1 cellular context compared by ENCODE assay signal in genomic region chr7:73556208-73557107, GRCh38.
TF ChIP-seq lines count a peak whose summit lies in the region.

No MANE protein-coding gene starts in this region.

TF ChIP-seq in HepG2, 621 proteins besides CTCF, POLR2A, EP300 and RAD21 (continued from another document and continues in another):
- no peak for TF ChIP-seq DZIP1 (CRISPR knock-in tag; IDR thresholded peaks at IDR 0.05)
- TF ChIP-seq ZFX (CRISPR knock-in tag; IDR thresholded peaks at IDR 0.05; ENCODE audit: low read depth), result no peak; the same call in 1 of the 2 replicates
- no peak for TF ChIP-seq SETDB1 (CRISPR knock-in tag; IDR thresholded peaks at IDR 0.05; ENCODE audit: borderline replicate concordance)
- TF ChIP-seq HDAC1 (CRISPR knock-in tag; IDR thresholded peaks at IDR 0.05), result 0 out of 2 replicates have a peak, but pooled peaks have one; percentile 50
- no peak for TF ChIP-seq ATM (IDR thresholded peaks at IDR 0.05; ENCODE audit: borderline replicate concordance)
- no peak for TF ChIP-seq TP53 (CRISPR knock-in tag; conservative IDR thresholded peaks at IDR 0.05)
- TF ChIP-seq NR3C1 (CRISPR knock-in tag; IDR thresholded peaks at IDR 0.05), result no peak
- no peak for TF ChIP-seq ZMYM4 (CRISPR knock-in tag; IDR thresholded peaks at IDR 0.05)
- peak; percentile 24; the same call in 1 of the 2 replicates for TF ChIP-seq ZNF772 (CRISPR knock-in tag; IDR thresholded peaks at IDR 0.05)
- TF ChIP-seq ZMAT3 (CRISPR knock-in tag; conservative IDR thresholded peaks at IDR 0.05), result 0 out of 2 replicates have a peak, but pooled peaks have one; percentile 16
- peak; percentile 48; the same call in 1 of the 2 replicates for TF ChIP-seq ZNF670 (CRISPR knock-in tag; IDR thresholded peaks at IDR 0.05; ENCODE audit: borderline replicate concordance)
- no peak for TF ChIP-seq ZNF275 (CRISPR knock-in tag; IDR thresholded peaks at IDR 0.05; ENCODE audit: borderline replicate concordance)
- TF ChIP-seq FOXM1 (CRISPR knock-in tag; IDR thresholded peaks at IDR 0.05), result no peak
- no peak for TF ChIP-seq RFXANK (CRISPR knock-in tag; IDR thresholded peaks at IDR 0.05)
- no peak for TF ChIP-seq IRF9 (CRISPR knock-in tag; IDR thresholded peaks at IDR 0.05; ENCODE audit: borderline replicate concordance)
- no peak for TF ChIP-seq ZNF605 (CRISPR knock-in tag; IDR thresholded peaks at IDR 0.05)
- TF ChIP-seq IKZF1 (IDR thresholded peaks at IDR 0.05), result no peak
- no peak for TF ChIP-seq NFAT5 (CRISPR knock-in tag; IDR thresholded peaks at IDR 0.05)
- TF ChIP-seq POLR2AphosphoS5 (IDR thresholded peaks at IDR 0.05; ENCODE audit: low read depth, low read length), result no peak
- no peak for TF ChIP-seq ZSCAN31 (CRISPR knock-in tag; IDR thresholded peaks at IDR 0.05; ENCODE audit: low read depth)
- peak; percentile 86; the same call in 1 of the 2 replicates for TF ChIP-seq HIVEP1 (CRISPR knock-in tag; IDR thresholded peaks at IDR 0.05)
- peak; percentile 32 for TF ChIP-seq XRCC5 (optimal IDR thresholded peaks at IDR 0.05; ENCODE audit: low read length)
- TF ChIP-seq ZNF253 (CRISPR knock-in tag; IDR thresholded peaks at IDR 0.05; ENCODE audit: borderline replicate concordance), result no peak
- TF ChIP-seq ZNF839 (CRISPR knock-in tag; IDR thresholded peaks at IDR 0.05; ENCODE audit: borderline replicate concordance), result no peak
- TF ChIP-seq ZBTB42 (CRISPR knock-in tag; IDR thresholded peaks at IDR 0.05), result 0 out of 2 replicates have a peak, but pooled peaks have one; percentile 15
- 0 out of 2 replicates have a peak, but pooled peaks have one; percentile 2 for TF ChIP-seq ATF5 (CRISPR knock-in tag; IDR thresholded peaks at IDR 0.05; ENCODE audit: low read depth)
- no peak for TF ChIP-seq ZNF737 (CRISPR knock-in tag; IDR thresholded peaks at IDR 0.05; ENCODE audit: borderline replicate concordance)
- no peak for TF ChIP-seq MAFG (CRISPR knock-in tag; IDR thresholded peaks at IDR 0.05)
- TF ChIP-seq HNRNPH1 (optimal IDR thresholded peaks at IDR 0.05; ENCODE audit: low read depth, low read length), result no peak
- TF ChIP-seq ZNF747 (CRISPR knock-in tag; IDR thresholded peaks at IDR 0.05; ENCODE audit: borderline replicate concordance), result no peak
- no peak for TF ChIP-seq SMARCE1 (IDR thresholded peaks at IDR 0.05; ENCODE audit: borderline replicate concordance)
- TF ChIP-seq ZBTB49 (CRISPR knock-in tag; IDR thresholded peaks at IDR 0.05; ENCODE audit: borderline replicate concordance), result no peak
- TF ChIP-seq SP140L (CRISPR knock-in tag; IDR thresholded peaks at IDR 0.05; ENCODE audit: borderline replicate concordance), result no peak
- 0 out of 2 replicates have a peak, but pooled peaks have one; percentile 35 for TF ChIP-seq ZSCAN5A (CRISPR knock-in tag; IDR thresholded peaks at IDR 0.05; ENCODE audit: borderline replicate concordance)
- TF ChIP-seq ZSCAN20 (CRISPR knock-in tag; IDR thresholded peaks at IDR 0.05; ENCODE audit: borderline replicate concordance), result no peak
- no peak for TF ChIP-seq JARID2 (CRISPR knock-in tag; IDR thresholded peaks at IDR 0.05; ENCODE audit: insufficient replicate concordance)
- no peak for TF ChIP-seq RBFOX2 (IDR thresholded peaks at IDR 0.05; ENCODE audit: low read depth, low read length)
- no peak for TF ChIP-seq BCL6 (CRISPR knock-in tag; IDR thresholded peaks at IDR 0.05)
- no peak for TF ChIP-seq ZNF550 (CRISPR knock-in tag; IDR thresholded peaks at IDR 0.05; ENCODE audit: borderline replicate concordance)
- no peak for TF ChIP-seq ZNF513 (CRISPR knock-in tag; conservative IDR thresholded peaks at IDR 0.05)
- TF ChIP-seq CSRNP1 (CRISPR knock-in tag; IDR thresholded peaks at IDR 0.05), result no peak
- TF ChIP-seq CHD4 (IDR thresholded peaks at IDR 0.05; ENCODE audit: borderline replicate concordance, low read length), result no peak
- no peak for TF ChIP-seq SMAD9 (CRISPR knock-in tag; IDR thresholded peaks at IDR 0.05)
